In genomic region chr16:81612351-81613170, GRCh38 we compare ENCODE assay signal across 13 cellular contexts.
DNase-seq lines count a peak whose midpoint lies in the region; ATAC-seq and TF ChIP-seq lines count a peak whose summit lies in the region.
"Had no signal": no experiment of that assay in that cellular context is flagged by ENCODE, and none has a peak within 500 bp of the region (broad histone marks: within the 10 kb centered on the region; RNA-seq: fewer than 3 reads in every experiment).

No MANE protein-coding gene starts in this region.

- intact Hi-C loops in heart left ventricle (cut with DNase I) (loop anchor here in 5 of 10 donors (5.0 to 10.0 kb wide), 9 partner anchors 58 to 248 kb away; partner anchors contain the start of gene CMIP (in 2 of the 5)), Right ventricle myocardium inferior (cut with DNase I) (loop anchor here (5.0 to 10.0 kb wide), 3 partner anchors 45 to 210 kb away; no protein-coding TSS in a partner anchor), psoas muscle (cut with DNase I) (loop anchor here in 1 of 2 donors (5.0 to 10.0 kb wide), 2 partner anchors 165 to 208 kb away; no protein-coding TSS in a partner anchor)

- peak overlapping the region; percentile 3 to 88 (median 72) for H3K27ac ChIP-seq in heart left ventricle
- peak overlapping the region; percentile 23 to 50 for H3K27ac ChIP-seq in right atrium auricular region
- H3K27ac ChIP-seq in psoas muscle = peak overlapping the region; percentile 5

- H3K4me3 ChIP-seq in heart left ventricle (peak overlapping the region in 1 of 12 donors; percentile 42), right atrium auricular region (no peak overlapping the region), psoas muscle (no peak overlapping the region)
- H3K4me3 ChIP-seq: mucosa of descending colon had no signal

- peak; percentile 38 to 78 (median 57) for ATAC-seq in heart left ventricle
- ATAC-seq in Right ventricle myocardium inferior = no peak
- peak in 2 of 4 donors; percentile 36 to 43 for ATAC-seq in psoas muscle
- ATAC-seq in HG03354 (IDR thresholded peaks at IDR 0.05; ENCODE audit: poor library complexity, severe bottlenecking, unreplicated experiment) = no peak
- ATAC-seq: activated CD4-positive, alpha-beta T cell treated with anti-CD3 and anti-CD28 coated beads for 36 hours; mucosa of descending colon; stimulated activated naive CD8-positive, alpha-beta T cell treated with anti-CD3 and anti-CD28 coated beads, Interleukin-15, amount 100 ng/mL, for 72 hours had no signal

- 46 to 59% (median 52%) methylated on average over 13 to 17 of the region's 17 CpGs for WGBS in heart left ventricle, 4 donors
- 29 to 31% (median 29%) methylated on average over 17 of the region's 17 CpGs for WGBS in psoas muscle, 3 donors

- H3K4me1 ChIP-seq in heart left ventricle (peaks cover 16 to 79% (median 65%) of the 10 kb centered on the region in 12 donors), right atrium auricular region (peaks cover 0 to 68% of the 10 kb centered on the region in 2 donors), psoas muscle (peaks cover 11% of the 10 kb centered on the region)
- H3K4me1 ChIP-seq: Caco-2 had no signal

- no peaks in the 10 kb centered on the region for H3K9me3 ChIP-seq in heart left ventricle
- no peaks in the 10 kb centered on the region for H3K9me3 ChIP-seq in right atrium auricular region
- no peaks in the 10 kb centered on the region for H3K9me3 ChIP-seq in psoas muscle
- H3K9me3 ChIP-seq: Caco-2, mucosa of descending colon had no signal

- TF ChIP-seq CTCF in heart left ventricle (IDR thresholded peaks at IDR 0.05) (no peak), right atrium auricular region (IDR thresholded peaks at IDR 0.05) (no peak), psoas muscle (IDR thresholded peaks at IDR 0.05) (no peak)

- H3K36me3 ChIP-seq in heart left ventricle (peaks cover 0 to 28% (median 0%) of the 10 kb centered on the region in 9 donors), right atrium auricular region (peaks cover 3% of the 10 kb centered on the region), psoas muscle (ENCODE audit: insufficient read depth in 1 of 2, low read depth in 1 of 2) (no peaks in the 10 kb centered on the region)

- H3K27me3 ChIP-seq in heart left ventricle (no peaks in the 10 kb centered on the region), right atrium auricular region (no peaks in the 10 kb centered on the region), psoas muscle (ENCODE audit: insufficient read depth in 3 of 3, low read length in 2 of 3) (peaks cover 0 to 9% (median 0%) of the 10 kb centered on the region in 3 donors)

- TF ChIP-seq POLR2A in heart left ventricle (IDR thresholded peaks at IDR 0.05) = no peak

- peak; percentile 59 to 69 (median 64) for DNase-seq in heart left ventricle
- no peak for DNase-seq in Right ventricle myocardium inferior (ENCODE audit: missing footprints)
- peak; percentile 75 for DNase-seq in right atrium auricular region (ENCODE audit: low spot score)
- DNase-seq in psoas muscle = no peak
- DNase-seq in OCI-M1 (lab: John Stamatoyannopoulos, UW) = no peak
- DNase-seq in stimulated activated CD4-positive, alpha-beta T cell treated with anti-CD3 and anti-CD28 coated beads, Interleukin-2, amount 100 ng/mL, for 48 hours = no peak
- no peak for DNase-seq in NCI-H2081 treated with DMSO at 0.1 percent for 48 hours (lab: John Stamatoyannopoulos, UW)
- DNase-seq: activated CD4-positive, alpha-beta T cell treated with anti-CD3 and anti-CD28 coated beads for 36 hours; activated T-cell treated with anti-CD3 and anti-CD28 coated beads, Interleukin-2, amount 50 U/mL, for 1 hour; Caco-2; stimulated activated naive CD8-positive, alpha-beta T cell treated with anti-CD3 and anti-CD28 coated beads, Interleukin-15, amount 100 ng/mL, for 72 hours had no signal

Comparison
In these comparisons a context has a peak if more than half of its experiments do, and no peak if none do; other contexts are left out.
1. ATAC-seq: peak in heart left ventricle (4 of 4); none in Right ventricle myocardium inferior (single experiment) and HG03354 (single experiment).
2. DNase-seq: peak in heart left ventricle (5 of 5) and right atrium auricular region (single experiment); none in Right ventricle myocardium inferior (single experiment), psoas muscle (0 of 2), OCI-M1 (single experiment), stimulated activated CD4-positive, alpha-beta T cell treated with anti-CD3 and anti-CD28 coated beads, Interleukin-2, amount 100 ng/mL, for 48 hours (0 of 2) and NCI-H2081 treated with DMSO at 0.1 percent for 48 hours (single experiment).
3. H3K27ac ChIP-seq: peak in every context shown above with its lines; median percentile 72 in heart left ventricle; 36 in right atrium auricular region; 5 in psoas muscle.